ENCODE assay signal across 19 cellular contexts in the genomic region with DNA sequence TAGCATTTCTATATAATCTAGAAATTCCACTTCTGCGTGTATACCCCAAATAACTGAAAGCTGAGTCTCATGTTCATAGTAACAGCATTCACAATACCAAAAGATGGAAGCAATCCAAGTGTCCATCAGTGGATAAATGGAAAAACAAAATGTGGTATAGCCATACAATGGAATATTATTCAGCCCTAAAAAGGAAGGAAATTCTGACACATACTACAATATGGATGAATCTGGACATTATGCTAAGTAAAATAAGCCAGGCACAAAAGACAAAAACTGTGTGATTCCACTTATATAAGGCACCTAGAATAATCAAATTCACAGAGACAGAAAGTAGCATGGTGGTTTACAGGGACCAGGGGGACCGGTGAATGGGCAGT. TPM values are rescaled to one million over a fixed set of nuclear protein-coding genes. Genes with fewer than 3 reads are reported as not detected.
A peak's percentile ranks its signal among the peaks of the same experiment; 100 is the strongest.
DNase-seq lines count a peak whose midpoint lies in the region; ATAC-seq and TF ChIP-seq lines count a peak whose summit lies in the region.
"Had no signal": no experiment of that assay in that cellular context is flagged by ENCODE, and none has a peak within 500 bp of the region (broad histone marks: within the 10 kb centered on the region; RNA-seq: fewer than 3 reads in every experiment).

No MANE protein-coding gene starts in this region.

- peak overlapping the region; percentile 67 for H3K27ac Mint-ChIP-seq in activated T-cell treated with anti-CD3 and anti-CD28 coated beads, Interleukin-2, amount 50 U/mL, for 72 hours
- H3K27ac Mint-ChIP-seq in activated T-cell treated with anti-CD3 and anti-CD28 coated beads, Interleukin-2, amount 50 U/mL, for 24 hours: no peak overlapping the region
- H3K27ac Mint-ChIP-seq: HFFc6 had no signal

- H4K20me1 ChIP-seq in KMS-11 (ENCODE audit: insufficient read depth): no peaks in the 10 kb centered on the region
- H4K20me1 ChIP-seq: BLaER1 treated with 17β-estradiol and CSF1 and Interleukin-3, amounts not matched to agents 10 nM and 100 nM had no signal

- H3K36me3 Mint-ChIP-seq in activated T-cell treated with anti-CD3 and anti-CD28 coated beads, Interleukin-2, amount 50 U/mL, for 72 hours (ENCODE audit: insufficient read depth in 2 of 2): no peaks in the 10 kb centered on the region
- H3K36me3 Mint-ChIP-seq in activated T-cell treated with anti-CD3 and anti-CD28 coated beads, Interleukin-2, amount 50 U/mL, for 24 hours (ENCODE audit: low read depth): no peaks in the 10 kb centered on the region

- H2AFZ ChIP-seq in KMS-11 (ENCODE audit: low read depth) (no peak overlapping the region), parathyroid adenoma (no peak overlapping the region)

- H3K9me3 Mint-ChIP-seq in activated T-cell treated with anti-CD3 and anti-CD28 coated beads, Interleukin-2, amount 50 U/mL, for 72 hours: no peaks in the 10 kb centered on the region
- H3K9me3 Mint-ChIP-seq in activated T-cell treated with anti-CD3 and anti-CD28 coated beads, Interleukin-2, amount 50 U/mL, for 24 hours: no peaks in the 10 kb centered on the region
- H3K9me3 Mint-ChIP-seq: CD8-positive, alpha-beta memory T cell; HFFc6 had no signal

- peaks cover 87% of the 10 kb centered on the region for H3K4me1 ChIP-seq in KMS-11 (ENCODE audit: low read depth, poor library complexity, severe bottlenecking)
- H3K4me1 ChIP-seq in RWPE2 (ENCODE audit: insufficient read depth, poor library complexity, severe bottlenecking): peaks cover 14% of the 10 kb centered on the region
- H3K4me1 ChIP-seq in parathyroid adenoma: peaks cover 3% of the 10 kb centered on the region
- H3K4me1 ChIP-seq in vagina: no peaks in the 10 kb centered on the region

- H3K79me2 ChIP-seq in KMS-11 (ENCODE audit: insufficient read depth, low read depth): no peaks in the 10 kb centered on the region
- H3K79me2 ChIP-seq in parathyroid adenoma: no peaks in the 10 kb centered on the region

- H3K36me3 ChIP-seq in KMS-11 (ENCODE audit: insufficient read depth): no peaks in the 10 kb centered on the region
- no peaks in the 10 kb centered on the region for H3K36me3 ChIP-seq in RWPE2 (ENCODE audit: low read depth)
- no peaks in the 10 kb centered on the region for H3K36me3 ChIP-seq in parathyroid adenoma (ENCODE audit: control insufficient read depth, insufficient read depth, low read length)
- no peaks in the 10 kb centered on the region for H3K36me3 ChIP-seq in vagina
- H3K36me3 ChIP-seq: BLaER1 treated with 17β-estradiol and CSF1 and Interleukin-3, amounts not matched to agents 10 nM and 100 nM; Peyer's patch had no signal

- H3K9ac ChIP-seq in KMS-11 (no peak overlapping the region), parathyroid adenoma (no peak overlapping the region)
- H3K9ac ChIP-seq: BLaER1 treated with 17β-estradiol and CSF1 and Interleukin-3, amounts not matched to agents 10 nM and 100 nM had no signal

- DNase-seq in activated T-cell treated with anti-CD3 and anti-CD28 coated beads, Interleukin-2, amount 50 U/mL, for 72 hours: no peak
- DNase-seq in activated T-cell treated with anti-CD3 and anti-CD28 coated beads, Interleukin-2, amount 50 U/mL, for 24 hours: no peak
- DNase-seq in RWPE2 (ENCODE audit: low spot score) (no peak), NCI-H1930 (lab: John Stamatoyannopoulos, UW) (no peak), vagina (ENCODE audit: extremely low spot score in 2 of 2) (no peak)
- DNase-seq: CD8-positive, alpha-beta memory T cell; HFFc6; KBM-7; NCI-H1436; NCI-H2029 treated with DMSO at 0.1 percent for 48 hours; NCI-H2171; NCI-H526; Peyer's patch had no signal

- H3K4me3 Mint-ChIP-seq in activated T-cell treated with anti-CD3 and anti-CD28 coated beads, Interleukin-2, amount 50 U/mL, for 72 hours: peak overlapping the region in 1 of 2 donors; percentile 63
- no peak overlapping the region for H3K4me3 Mint-ChIP-seq in activated T-cell treated with anti-CD3 and anti-CD28 coated beads, Interleukin-2, amount 50 U/mL, for 24 hours
- H3K4me3 Mint-ChIP-seq: HFFc6 had no signal

- TF ChIP-seq CTCF in KMS-11 (conservative IDR thresholded peaks at IDR 0.05; ENCODE audit: low read depth, low read length): no peak
- no peak for TF ChIP-seq CTCF in RWPE2 (IDR thresholded peaks at IDR 0.05; ENCODE audit: poor library complexity, severe bottlenecking)
- no peak for TF ChIP-seq CTCF in parathyroid adenoma (IDR thresholded peaks at IDR 0.05)
- no peak for TF ChIP-seq CTCF in vagina (IDR thresholded peaks at IDR 0.05)

- intact Hi-C loops in vagina (cut with DNase I): no loop called here

- no peak overlapping the region for H3K4me3 ChIP-seq in KMS-11 (IDR thresholded peaks at IDR 0.05; ENCODE audit: insufficient read depth, low read depth, low read length)
- no peak overlapping the region for H3K4me3 ChIP-seq in RWPE2 (ENCODE audit: severe bottlenecking)
- H3K4me3 ChIP-seq in parathyroid adenoma (ENCODE audit: low read depth, low read length): no peak overlapping the region
- no peak overlapping the region for H3K4me3 ChIP-seq in vagina
- H3K4me3 ChIP-seq: BLaER1 treated with 17β-estradiol and CSF1 and Interleukin-3, amounts not matched to agents 10 nM and 100 nM; Peyer's patch had no signal

- no peak for TF ChIP-seq POLR2A in vagina (IDR thresholded peaks at IDR 0.05)

- ATAC-seq in activated T-cell treated with anti-CD3 and anti-CD28 coated beads, Interleukin-2, amount 50 U/mL, for 72 hours (replicated peaks in 1 of 2): no peak
- ATAC-seq in RWPE2 (ENCODE audit: low read depth): no peak; the same call in 2 of the 3 replicates
- ATAC-seq: Right ventricle myocardium inferior had no signal

- peaks cover 42% of the 10 kb centered on the region for H3K27me3 Mint-ChIP-seq in activated T-cell treated with anti-CD3 and anti-CD28 coated beads, Interleukin-2, amount 50 U/mL, for 72 hours (ENCODE audit: low read depth)
- H3K27me3 Mint-ChIP-seq in activated T-cell treated with anti-CD3 and anti-CD28 coated beads, Interleukin-2, amount 50 U/mL, for 24 hours: peaks cover 29% of the 10 kb centered on the region

- H3K4me1 Mint-ChIP-seq in activated T-cell treated with anti-CD3 and anti-CD28 coated beads, Interleukin-2, amount 50 U/mL, for 72 hours (ENCODE audit: low read depth): peaks cover 52% of the 10 kb centered on the region
- H3K4me1 Mint-ChIP-seq in activated T-cell treated with anti-CD3 and anti-CD28 coated beads, Interleukin-2, amount 50 U/mL, for 24 hours (ENCODE audit: low read depth): peaks cover 48% of the 10 kb centered on the region

- H3K27ac ChIP-seq in KMS-11 (peak overlapping the region; percentile 79), RWPE2 (ENCODE audit: poor library complexity, severe bottlenecking) (peak overlapping the region; percentile 24), parathyroid adenoma (no peak overlapping the region), vagina (no peak overlapping the region)
- H3K27ac ChIP-seq: BLaER1 treated with 17β-estradiol and CSF1 and Interleukin-3, amounts not matched to agents 10 nM and 100 nM; Peyer's patch had no signal

- H3K9me3 ChIP-seq in RWPE2 (ENCODE audit: severe bottlenecking): no peaks in the 10 kb centered on the region
- no peaks in the 10 kb centered on the region for H3K9me3 ChIP-seq in parathyroid adenoma (ENCODE audit: control insufficient read depth, low read length)
- H3K9me3 ChIP-seq in vagina: no peaks in the 10 kb centered on the region
- H3K9me3 ChIP-seq: BLaER1 treated with 17β-estradiol and CSF1 and Interleukin-3, amounts not matched to agents 10 nM and 100 nM; Peyer's patch had no signal

- H3K4me2 ChIP-seq in KMS-11: peak overlapping the region; percentile 74
- H3K4me2 ChIP-seq in parathyroid adenoma (ENCODE audit: low read length): peak overlapping the region; percentile 18
- H3K4me2 ChIP-seq: BLaER1 treated with 17β-estradiol and CSF1 and Interleukin-3, amounts not matched to agents 10 nM and 100 nM had no signal

- H3K27me3 ChIP-seq in KMS-11 (ENCODE audit: insufficient read depth, low read depth) (no peaks in the 10 kb centered on the region), RWPE2 (ENCODE audit: insufficient read depth, poor library complexity, severe bottlenecking) (no peaks in the 10 kb centered on the region), parathyroid adenoma (ENCODE audit: control insufficient read depth, insufficient read depth, low read length) (no peaks in the 10 kb centered on the region), vagina (no peaks in the 10 kb centered on the region)
- H3K27me3 ChIP-seq: Peyer's patch had no signal

RNA-seq across cellular contexts. Expression of gene HOXB1, which starts 20.4 kb away (rescaled TPM):
- not detected for total RNA-seq in activated T-cell treated with anti-CD3 and anti-CD28 coated beads, Interleukin-2, amount 50 U/mL, for 72 hours
- total RNA-seq in vagina: not detected
- total RNA-seq: A673; CD8-positive, alpha-beta memory T cell; HFFc6; Peyer's patch; Right ventricle myocardium inferior; SK-MEL-5 had no signal

RNA-seq across cellular contexts. Expression of gene HOXB2, which starts 34.5 kb away (rescaled TPM):
- total RNA-seq in activated T-cell treated with anti-CD3 and anti-CD28 coated beads, Interleukin-2, amount 50 U/mL, for 72 hours: 10 to 100 TPM; 18.1 to 37.7 TPM
- total RNA-seq in vagina: 14.2 TPM
- total RNA-seq: HFFc6, SK-MEL-5 had no signal

Comparison
In these comparisons a context has a peak if more than half of its experiments do, and no peak if none do; other contexts are left out.
1. H3K27ac ChIP-seq: peak in KMS-11 (single experiment) and RWPE2 (single experiment); none in parathyroid adenoma (single experiment) and vagina (single experiment).